Comparison of ENCODE assay signal across 8 cellular contexts in the genomic region with DNA sequence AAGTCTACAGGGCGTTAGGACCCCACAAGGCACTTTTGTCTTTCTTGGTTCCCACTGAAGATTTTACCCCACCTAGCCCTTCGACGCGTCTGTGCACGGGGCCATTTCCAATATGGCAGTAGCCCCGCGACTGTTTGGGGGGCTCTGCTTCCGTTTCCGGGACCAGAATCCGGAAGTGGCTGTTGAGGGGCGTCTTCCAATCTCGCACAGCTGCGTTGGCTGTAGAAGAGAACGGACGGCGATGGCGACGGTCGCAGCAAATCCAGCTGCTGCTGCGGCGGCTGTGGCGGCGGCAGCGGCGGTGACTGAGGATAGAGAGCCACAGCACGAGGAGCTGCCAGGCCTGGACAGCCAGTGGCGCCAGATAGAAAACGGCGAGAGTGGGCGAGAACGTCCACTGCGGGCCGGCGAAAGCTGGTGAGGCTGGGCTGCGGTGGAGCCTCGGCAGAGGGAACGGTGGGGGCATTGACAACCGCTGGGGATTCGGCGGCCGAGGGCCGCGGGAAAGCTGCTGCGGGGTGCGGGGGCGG. TPM values are rescaled to one million over a fixed set of nuclear protein-coding genes. Genes with fewer than 3 reads are reported as not detected.
DNase-seq lines count a peak whose midpoint lies in the region; ATAC-seq and TF ChIP-seq lines count a peak whose summit lies in the region.

A gene (plus strand): TSS at position 207 of the 530 bp plus-strand sequence. CDS start 35 bp downstream, at position 242.

- H4K20me1 ChIP-seq in neural cell (ENCODE audit: insufficient read depth): no peaks in the 10 kb centered on the region

- no peak within 1 kb of the TSS for H2AFZ ChIP-seq in neural cell (ENCODE audit: low read depth, low read length)

- H3K27me3 ChIP-seq in neural cell (ENCODE audit: insufficient read depth, low read depth, low read length) (no peaks in the 10 kb centered on the region), upper lobe of left lung (no peaks in the 10 kb centered on the region)

- H3K27ac ChIP-seq in neural cell (ENCODE audit: low read length) (peak within 1 kb of the TSS; percentile 98), upper lobe of left lung (peak within 1 kb of the TSS; percentile 94 to 98 (median 97))

- DNase-seq in activated T-cell treated with anti-CD3 and anti-CD28 coated beads for 1 hour (ENCODE audit: low read depth): peak; percentile 36
- no peak for DNase-seq in activated T-cell treated with anti-CD3 and anti-CD28 coated beads, Interleukin-2, amount 50 U/mL, for 1 hour
- DNase-seq in OCI-M1 (lab: John Stamatoyannopoulos, UW): peak; percentile 78
- DNase-seq in activated effector memory CD4-positive, alpha-beta T cell treated with anti-CD3 and anti-CD28 coated beads, Interleukin-2, amount 50 U/mL, for 16 hours: peak; percentile 73
- peak; percentile 45 for DNase-seq in fibroblast of villous mesenchyme (ENCODE audit: low read depth)
- DNase-seq in upper lobe of left lung: peak; percentile 34 to 92

- no peak for TF ChIP-seq CTCF in fibroblast of villous mesenchyme (IDR thresholded peaks at IDR 0.05; ENCODE audit: insufficient read depth, low read depth, low read length)
- TF ChIP-seq CTCF in neural cell (IDR thresholded peaks at IDR 0.05; ENCODE audit: poor library complexity, severe bottlenecking): no peak
- TF ChIP-seq CTCF in upper lobe of left lung (IDR thresholded peaks at IDR 0.05): no peak

- H3K36me3 ChIP-seq in neural cell (ENCODE audit: insufficient read depth, low read length) (no peaks in the 10 kb centered on the region), upper lobe of left lung (peaks cover 0 to 16% (median 5%) of the 10 kb centered on the region in 4 donors)

- peak; percentile 12 for ATAC-seq in HG03439 (IDR thresholded peaks at IDR 0.05; ENCODE audit: unreplicated experiment)
- peak; percentile 8 to 64 for ATAC-seq in upper lobe of left lung (ENCODE audit: low FRiP score in 2 of 2)

- 0 to 17% methylated on average over 4 to 44 of the region's 46 CpGs for WGBS in upper lobe of left lung, 2 donors

- H3K4me3 ChIP-seq in fibroblast of villous mesenchyme (ENCODE audit: low read depth, low read length) (peak within 1 kb of the TSS; percentile 74), neural cell (ENCODE audit: low read length) (peak within 1 kb of the TSS; percentile 83), upper lobe of left lung (peak within 1 kb of the TSS; percentile 32 to 68 (median 58))

- H3K9me3 ChIP-seq in neural cell (ENCODE audit: low read length) (no peaks in the 10 kb centered on the region), upper lobe of left lung (no peaks in the 10 kb centered on the region)

- peaks cover 0 to 8% (median 0%) of the 10 kb centered on the region in 4 donors for H3K4me1 ChIP-seq in upper lobe of left lung

- peak; percentile 62 for TF ChIP-seq RAD21 in neural cell (conservative IDR thresholded peaks at IDR 0.05)

- H3K9ac ChIP-seq in neural cell (ENCODE audit: low read length): peak within 1 kb of the TSS; percentile 98

- peaks cover 42% of the 10 kb centered on the region for H3K79me2 ChIP-seq in neural cell (replicated peaks; ENCODE audit: insufficient read depth, low read length)

- no peaks in the 10 kb centered on the region for H3F3A ChIP-seq in neural cell (ENCODE audit: insufficient read depth, low read length, poor library complexity, severe bottlenecking)

- TF ChIP-seq EP300 in neural cell (conservative IDR thresholded peaks at IDR 0.05; ENCODE audit: poor library complexity, severe bottlenecking) (peak; percentile 41), upper lobe of left lung (IDR thresholded peaks at IDR 0.05) (no peak)

- TF ChIP-seq POLR2A in upper lobe of left lung (IDR thresholded peaks at IDR 0.05): peak in 2 of 4 donors; percentile 72 to 91

- H3K4me2 ChIP-seq in neural cell (ENCODE audit: low read length): peak within 1 kb of the TSS; percentile 70

- no peaks in the 10 kb centered on the region for H3K9me2 ChIP-seq in neural cell (ENCODE audit: insufficient read depth, low read length)

TF ChIP-seq in neural cell, 6 proteins besides CTCF, POLR2A, EP300 and RAD21:
- TF ChIP-seq, protein P1, sequence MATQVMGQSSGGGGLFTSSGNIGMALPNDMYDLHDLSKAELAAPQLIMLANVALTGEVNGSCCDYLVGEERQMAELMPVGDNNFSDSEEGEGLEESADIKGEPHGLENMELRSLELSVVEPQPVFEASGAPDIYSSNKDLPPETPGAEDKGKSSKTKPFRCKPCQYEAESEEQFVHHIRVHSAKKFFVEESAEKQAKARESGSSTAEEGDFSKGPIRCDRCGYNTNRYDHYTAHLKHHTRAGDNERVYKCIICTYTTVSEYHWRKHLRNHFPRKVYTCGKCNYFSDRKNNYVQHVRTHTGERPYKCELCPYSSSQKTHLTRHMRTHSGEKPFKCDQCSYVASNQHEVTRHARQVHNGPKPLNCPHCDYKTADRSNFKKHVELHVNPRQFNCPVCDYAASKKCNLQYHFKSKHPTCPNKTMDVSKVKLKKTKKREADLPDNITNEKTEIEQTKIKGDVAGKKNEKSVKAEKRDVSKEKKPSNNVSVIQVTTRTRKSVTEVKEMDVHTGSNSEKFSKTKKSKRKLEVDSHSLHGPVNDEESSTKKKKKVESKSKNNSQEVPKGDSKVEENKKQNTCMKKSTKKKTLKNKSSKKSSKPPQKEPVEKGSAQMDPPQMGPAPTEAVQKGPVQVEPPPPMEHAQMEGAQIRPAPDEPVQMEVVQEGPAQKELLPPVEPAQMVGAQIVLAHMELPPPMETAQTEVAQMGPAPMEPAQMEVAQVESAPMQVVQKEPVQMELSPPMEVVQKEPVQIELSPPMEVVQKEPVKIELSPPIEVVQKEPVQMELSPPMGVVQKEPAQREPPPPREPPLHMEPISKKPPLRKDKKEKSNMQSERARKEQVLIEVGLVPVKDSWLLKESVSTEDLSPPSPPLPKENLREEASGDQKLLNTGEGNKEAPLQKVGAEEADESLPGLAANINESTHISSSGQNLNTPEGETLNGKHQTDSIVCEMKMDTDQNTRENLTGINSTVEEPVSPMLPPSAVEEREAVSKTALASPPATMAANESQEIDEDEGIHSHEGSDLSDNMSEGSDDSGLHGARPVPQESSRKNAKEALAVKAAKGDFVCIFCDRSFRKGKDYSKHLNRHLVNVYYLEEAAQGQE (IDR thresholded peaks at IDR 0.05; ENCODE audit: borderline replicate concordance): peak; percentile 86
- TF ChIP-seq MXI1 (conservative IDR thresholded peaks at IDR 0.05; ENCODE audit: poor library complexity, severe bottlenecking) (peak; percentile 49), SMC3 (conservative IDR thresholded peaks at IDR 0.05; ENCODE audit: poor library complexity) (peak; percentile 62), POLR2AphosphoS5 (IDR thresholded peaks at IDR 0.05) (peak; percentile 99), TAF1 (IDR thresholded peaks at IDR 0.05; ENCODE audit: low read depth) (peak; percentile 67), EZH2 (IDR thresholded peaks at IDR 0.05; ENCODE audit: borderline replicate concordance, insufficient read depth, low read length, poor library complexity, severe bottlenecking) (no peak)

RNA-seq across cellular contexts. Expression of the gene that starts here (rescaled TPM):
- 47.0 and 48.4 TPM in 2 replicates for total RNA-seq in fibroblast of villous mesenchyme
- 184 and 215 TPM in 2 replicates for polyA plus RNA-seq in neural cell
- polyA minus RNA-seq in neural cell: 272 and 301 TPM in 2 replicates
- 100 to 1,000 TPM in 1 of 6 donors, 10 to 100 TPM in 5; 42.9 to 103 (median 60.0) TPM for total RNA-seq in upper lobe of left lung
